In the genomic region with DNA sequence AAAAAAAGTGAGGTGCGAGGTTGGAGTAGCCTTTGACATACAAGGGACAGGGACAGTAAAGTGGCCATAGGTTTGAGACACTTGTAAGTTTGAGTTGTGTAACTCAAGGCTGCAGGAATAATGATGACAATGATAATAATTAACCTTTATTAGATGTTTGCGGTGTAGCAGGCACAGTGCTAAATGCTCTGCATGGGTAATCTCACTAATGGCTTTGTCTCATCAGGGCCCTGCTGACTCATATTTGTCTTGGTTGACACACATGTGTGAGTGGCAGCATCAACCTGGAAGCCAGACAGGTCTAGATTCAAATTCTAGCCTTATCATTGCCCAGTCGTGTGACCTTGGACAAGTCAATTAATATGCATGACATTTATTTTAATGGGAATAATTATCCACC, we compare ENCODE assay signal across 14 cellular contexts.
DNase-seq lines count a peak whose midpoint lies in the region; ATAC-seq and TF ChIP-seq lines count a peak whose summit lies in the region.
"Had no signal": no experiment of that assay in that cellular context is flagged by ENCODE, and none has a peak within 500 bp of the region (broad histone marks: within the 10 kb centered on the region; RNA-seq: fewer than 3 reads in every experiment).

No MANE protein-coding gene starts in this region.

- no peak overlapping the region for H3K4me3 Mint-ChIP-seq in type B pancreatic cell
- H3K4me3 Mint-ChIP-seq: naive B cell had no signal

- no peak overlapping the region for H3K27ac Mint-ChIP-seq in type B pancreatic cell

- H3K27me3 Mint-ChIP-seq in type B pancreatic cell: no peaks in the 10 kb centered on the region
- H3K27me3 Mint-ChIP-seq: naive B cell had no signal

- no peak for DNase-seq in stimulated activated CD4-positive, alpha-beta T cell treated with anti-CD3 and anti-CD28 coated beads, Interleukin-12 subunit alpha, Interleukin-12 subunit beta, amount 100 ng/mL, for 4 hours
- DNase-seq in AG20443 (ENCODE audit: low spot score) (no peak), type B pancreatic cell (ENCODE audit: extremely low spot score, unreplicated experiment) (no peak), left colon (no peak)
- DNase-seq: activated CD8-positive, alpha-beta memory T cell treated with anti-CD3 and anti-CD28 coated beads, Interleukin-2, amount 50 U/mL, for 4 hours; aorta; naive B cell; NCI-H1092 treated with DMSO at 0.1 percent for 48 hours; stomach; T-helper 9 cell had no signal

- peaks cover 2% of the 10 kb centered on the region for H3K4me1 Mint-ChIP-seq in type B pancreatic cell (ENCODE audit: unreplicated experiment)

- TF ChIP-seq CTCF in type B pancreatic cell (conservative IDR thresholded peaks at IDR 0.05): no peak

- intact Hi-C loops in left colon (cut with DNase I, micrococcal nuclease): no loop called here

- H3K36me3 Mint-ChIP-seq in type B pancreatic cell: no peaks in the 10 kb centered on the region
- H3K36me3 Mint-ChIP-seq: naive B cell had no signal

- ATAC-seq in GM18502 (IDR thresholded peaks at IDR 0.05; ENCODE audit: poor library complexity, unreplicated experiment) (peak; percentile 98), GM19455 (IDR thresholded peaks at IDR 0.05; ENCODE audit: unreplicated experiment) (peak; percentile 85), HG02884 (IDR thresholded peaks at IDR 0.05; ENCODE audit: unreplicated experiment) (peak; percentile 99), HG03575 (IDR thresholded peaks at IDR 0.05; ENCODE audit: extremely low read depth, insufficient number of reproducible peaks, low FRiP score, unreplicated experiment) (peak; percentile 67), left colon (no peak)

- H3K9me3 Mint-ChIP-seq in type B pancreatic cell: no peaks in the 10 kb centered on the region
